20 cellular contexts compared by ENCODE assay signal in genomic region chr1:69038379-69038778, GRCh38.
A peak's percentile ranks its signal among the peaks of the same experiment; 100 is the strongest.
DNase-seq lines count a peak whose midpoint lies in the region; ATAC-seq and TF ChIP-seq lines count a peak whose summit lies in the region.
"Had no signal": no experiment of that assay in that cellular context is flagged by ENCODE, and none has a peak within 500 bp of the region (broad histone marks: within the 10 kb centered on the region; RNA-seq: fewer than 3 reads in every experiment).

No MANE protein-coding gene starts in this region.

- no peak overlapping the region for H3K4me3 Mint-ChIP-seq in endodermal cell
- H3K4me3 Mint-ChIP-seq: B cell; CD4-positive, alpha-beta T cell; CD8-positive, alpha-beta T cell had no signal

- no peak overlapping the region for H3K27ac Mint-ChIP-seq in endodermal cell
- H3K27ac Mint-ChIP-seq: B cell; CD4-positive, alpha-beta T cell; CD8-positive, alpha-beta T cell had no signal

- H2BK15ac ChIP-seq in mesenchymal stem cell (ENCODE audit: low read depth, poor library complexity, severe bottlenecking) (no peak overlapping the region), neuronal stem cell (ENCODE audit: low read length) (no peak overlapping the region)

- H4K8ac ChIP-seq in mesenchymal stem cell (ENCODE audit: low read length) (no peak overlapping the region), neuronal stem cell (ENCODE audit: low read depth, low read length) (no peak overlapping the region)

- H3K27ac ChIP-seq in heart left ventricle (no peak overlapping the region), endodermal cell (ENCODE audit: low read depth, low read length) (no peak overlapping the region), mesenchymal stem cell (ENCODE audit: low read length, poor library complexity, severe bottlenecking) (no peak overlapping the region), neuronal stem cell (replicated peaks; ENCODE audit: low read length) (no peak overlapping the region), GM23248 (no peak overlapping the region)
- H3K27ac ChIP-seq: 22Rv1; A549; BLaER1 treated with 17β-estradiol and CSF1 and Interleukin-3, amounts not matched to agents 10 nM and 100 nM; C4-2B had no signal

- H3K9me3 ChIP-seq in heart left ventricle = peaks cover 0 to 57% (median 18%) of the 10 kb centered on the region in 12 donors
- H3K9me3 ChIP-seq in endodermal cell (ENCODE audit: control insufficient read depth, low read length) = peaks cover 7% of the 10 kb centered on the region
- H3K9me3 ChIP-seq in mesenchymal stem cell (ENCODE audit: control insufficient read depth, low read length) = peaks cover 28% of the 10 kb centered on the region
- H3K9me3 ChIP-seq in neuronal stem cell (replicated peaks in 1 of 2; ENCODE audit: control insufficient read depth in 2 of 2, insufficient read depth in 1 of 2, low read depth in 1 of 2, low read length in 2 of 2) = peaks cover 0 to 4% of the 10 kb centered on the region in 2 donors
- peaks cover 5% of the 10 kb centered on the region for H3K9me3 ChIP-seq in GM23248 (ENCODE audit: low read depth)
- H3K9me3 ChIP-seq: A549, Caco-2 had no signal

- no peaks in the 10 kb centered on the region for H3K27me3 Mint-ChIP-seq in endodermal cell (ENCODE audit: insufficient read depth)
- H3K27me3 Mint-ChIP-seq: B cell; CD4-positive, alpha-beta T cell had no signal

- no peak overlapping the region for H3K18ac ChIP-seq in mesenchymal stem cell (ENCODE audit: low read depth in 1 of 2, low read length in 2 of 2)
- no peak overlapping the region for H3K18ac ChIP-seq in neuronal stem cell (ENCODE audit: low read length)

- H3K79me1 ChIP-seq in mesenchymal stem cell (replicated peaks; ENCODE audit: low read length, poor library complexity, severe bottlenecking) (no peaks in the 10 kb centered on the region), neuronal stem cell (ENCODE audit: low read depth, low read length) (no peaks in the 10 kb centered on the region)

- H3K23ac ChIP-seq in mesenchymal stem cell (ENCODE audit: low read length in 2 of 2) (no peak overlapping the region), neuronal stem cell (ENCODE audit: low read depth, low read length, poor library complexity) (no peak overlapping the region)

- H3K4me2 ChIP-seq in mesenchymal stem cell (ENCODE audit: low read length, poor library complexity, severe bottlenecking) (no peak overlapping the region), neuronal stem cell (ENCODE audit: insufficient read depth, low read length, poor library complexity, severe bottlenecking) (no peak overlapping the region), GM23248 (ENCODE audit: unreplicated experiment) (no peak overlapping the region)
- H3K4me2 ChIP-seq: A549; BLaER1 treated with 17β-estradiol and CSF1 and Interleukin-3, amounts not matched to agents 10 nM and 100 nM had no signal

- H4K91ac ChIP-seq in mesenchymal stem cell (ENCODE audit: low read length) (peak overlapping the region; percentile 11), neuronal stem cell (ENCODE audit: low read depth, low read length, poor library complexity) (no peak overlapping the region)

- H2AFZ ChIP-seq in mesenchymal stem cell (ENCODE audit: low read depth, low read length) = no peak overlapping the region
- no peak overlapping the region for H2AFZ ChIP-seq in neuronal stem cell (ENCODE audit: low read length)
- H2AFZ ChIP-seq in GM23248 = no peak overlapping the region

- H3K9me2 ChIP-seq in GM23248 (ENCODE audit: insufficient read depth) = no peaks in the 10 kb centered on the region

- in situ Hi-C loops in GM23248 (cut with MboI) = no loop called here

- no peak overlapping the region for H2BK5ac ChIP-seq in mesenchymal stem cell (ENCODE audit: low read depth, low read length, poor library complexity, severe bottlenecking)
- H2BK5ac ChIP-seq in neuronal stem cell (ENCODE audit: low read length) = no peak overlapping the region

- H2AK5ac ChIP-seq in mesenchymal stem cell (ENCODE audit: low read length, severe bottlenecking) (no peak overlapping the region), neuronal stem cell (ENCODE audit: low read depth, low read length) (peak overlapping the region; percentile 20)

- TF ChIP-seq CTCF in heart left ventricle (IDR thresholded peaks at IDR 0.05) (no peak), endodermal cell (conservative IDR thresholded peaks at IDR 0.05) (peak; percentile 38)

- H3K27me3 ChIP-seq in heart left ventricle (no peaks in the 10 kb centered on the region), endodermal cell (ENCODE audit: control insufficient read depth, insufficient read depth, low read length, poor library complexity, severe bottlenecking) (no peaks in the 10 kb centered on the region), mesenchymal stem cell (ENCODE audit: control insufficient read depth in 1 of 2, insufficient read depth in 1 of 2, low read length in 2 of 2) (no peaks in the 10 kb centered on the region), neuronal stem cell (ENCODE audit: control insufficient read depth in 3 of 3, insufficient read depth in 3 of 3, low read depth in 1 of 3, low read length in 3 of 3) (no peaks in the 10 kb centered on the region), GM23248 (replicated peaks; ENCODE audit: insufficient read depth) (no peaks in the 10 kb centered on the region)
- H3K27me3 ChIP-seq: BLaER1 treated with 17β-estradiol and CSF1 and Interleukin-3, amounts not matched to agents 10 nM and 100 nM had no signal

- no peaks in the 10 kb centered on the region for H3F3A ChIP-seq in GM23248 (ENCODE audit: insufficient read depth)

- H3K36me3 ChIP-seq in heart left ventricle (no peaks in the 10 kb centered on the region), endodermal cell (ENCODE audit: control insufficient read depth, insufficient read depth, low read length) (no peaks in the 10 kb centered on the region), mesenchymal stem cell (ENCODE audit: control insufficient read depth in 1 of 2, insufficient read depth in 2 of 2, low read depth in 1 of 2, low read length in 2 of 2) (no peaks in the 10 kb centered on the region), neuronal stem cell (replicated peaks in 1 of 2; ENCODE audit: control insufficient read depth in 2 of 2, insufficient read depth in 2 of 2, low read length in 2 of 2) (no peaks in the 10 kb centered on the region), GM23248 (ENCODE audit: low read depth) (no peaks in the 10 kb centered on the region)
- H3K36me3 ChIP-seq: BLaER1 treated with 17β-estradiol and CSF1 and Interleukin-3, amounts not matched to agents 10 nM and 100 nM had no signal

- no peak overlapping the region for H3K4ac ChIP-seq in mesenchymal stem cell (ENCODE audit: low read depth in 1 of 2, low read length in 2 of 2)
- H3K4ac ChIP-seq in neuronal stem cell (ENCODE audit: low read length) = no peak overlapping the region

- no peaks in the 10 kb centered on the region for H3K36me3 Mint-ChIP-seq in endodermal cell (ENCODE audit: low read depth)
- H3K36me3 Mint-ChIP-seq: CD8-positive, alpha-beta T cell had no signal

- H3K4me1 ChIP-seq in heart left ventricle (no peaks in the 10 kb centered on the region), endodermal cell (ENCODE audit: control insufficient read depth, insufficient read depth, low read length) (no peaks in the 10 kb centered on the region), mesenchymal stem cell (ENCODE audit: control insufficient read depth, insufficient read depth, low read depth, low read length) (no peaks in the 10 kb centered on the region), neuronal stem cell (ENCODE audit: control insufficient read depth in 2 of 2, insufficient read depth in 1 of 2, low read depth in 1 of 2, low read length in 2 of 2) (no peaks in the 10 kb centered on the region), GM23248 (ENCODE audit: insufficient read depth) (no peaks in the 10 kb centered on the region)
- H3K4me1 ChIP-seq: A549; BLaER1 treated with 17β-estradiol and CSF1 and Interleukin-3, amounts not matched to agents 10 nM and 100 nM; Caco-2 had no signal

- H2BK120ac ChIP-seq in mesenchymal stem cell (ENCODE audit: low read depth, low read length) = no peak overlapping the region
- H2BK120ac ChIP-seq in neuronal stem cell (ENCODE audit: low read depth, low read length) = no peak overlapping the region

- H3K14ac ChIP-seq in mesenchymal stem cell (ENCODE audit: low read length in 2 of 2) (no peak overlapping the region), neuronal stem cell (ENCODE audit: low read length) (no peak overlapping the region)

- H3K9ac ChIP-seq in endodermal cell (ENCODE audit: extremely low read depth, low read length, poor library complexity, severe bottlenecking) = no peak overlapping the region
- no peak overlapping the region for H3K9ac ChIP-seq in mesenchymal stem cell (ENCODE audit: low read length)
- H3K9ac ChIP-seq in neuronal stem cell (ENCODE audit: low read depth, low read length, poor library complexity) = no peak overlapping the region
- H3K9ac ChIP-seq in GM23248 = no peak overlapping the region
- H3K9ac ChIP-seq: BLaER1 treated with 17β-estradiol and CSF1 and Interleukin-3, amounts not matched to agents 10 nM and 100 nM had no signal

- peak; percentile 33 for DNase-seq in Right ventricle myocardium inferior (ENCODE audit: missing footprints)
- DNase-seq in heart left ventricle = no peak
- DNase-seq in endodermal cell = peak; percentile 54
- no peak for DNase-seq in mesenchymal stem cell
- no peak for DNase-seq in neuronal stem cell (ENCODE audit: low spot score)
- DNase-seq in NCI-H446 treated with DMSO at 0.1 percent for 48 hours (lab: John Stamatoyannopoulos, UW) = no peak
- no peak for DNase-seq in hepatic stellate cell (ENCODE audit: low spot score)
- DNase-seq in GM23248 = no peak
- DNase-seq: AML-193; Caco-2; Calu3; CD4-positive, alpha-beta T cell; CD8-positive, alpha-beta T cell; DMS79 treated with DMSO at 0.1 percent for 48 hours; GF-D8 had no signal

- intact Hi-C loops in Right ventricle myocardium inferior (cut with DNase I) (no loop called here), heart left ventricle (cut with DNase I) (loop anchor here in 1 of 10 donors (10.0 kb wide), 1 partner anchor 64 kb away; no protein-coding TSS in a partner anchor)

- H3K4me3 ChIP-seq in heart left ventricle (no peak overlapping the region), endodermal cell (ENCODE audit: low read length) (no peak overlapping the region), mesenchymal stem cell (ENCODE audit: insufficient read depth in 1 of 2, low read depth in 1 of 2, low read length in 2 of 2) (no peak overlapping the region), neuronal stem cell (ENCODE audit: low read length in 2 of 2) (no peak overlapping the region), GM23248 (no peak overlapping the region)
- H3K4me3 ChIP-seq: A549; BLaER1 treated with 17β-estradiol and CSF1 and Interleukin-3, amounts not matched to agents 10 nM and 100 nM had no signal

- H3K9me3 Mint-ChIP-seq in endodermal cell = peaks cover 10% of the 10 kb centered on the region

- no peaks in the 10 kb centered on the region for H3K79me2 ChIP-seq in GM23248 (ENCODE audit: insufficient read depth)

- ATAC-seq in Right ventricle myocardium inferior (no peak), heart left ventricle (no peak)
- ATAC-seq: A549; CD8-positive, alpha-beta T cell had no signal

- H3K4me1 Mint-ChIP-seq in endodermal cell = no peaks in the 10 kb centered on the region
- H3K4me1 Mint-ChIP-seq: B cell had no signal

- no peaks in the 10 kb centered on the region for H4K20me1 ChIP-seq in GM23248 (ENCODE audit: insufficient read depth)
- H4K20me1 ChIP-seq: BLaER1 treated with 17β-estradiol and CSF1 and Interleukin-3, amounts not matched to agents 10 nM and 100 nM had no signal

- TF ChIP-seq POLR2A in heart left ventricle (IDR thresholded peaks at IDR 0.05) = no peak

- H2BK12ac ChIP-seq in mesenchymal stem cell (ENCODE audit: low read length in 2 of 2) (no peak overlapping the region), neuronal stem cell (ENCODE audit: low read length) (no peak overlapping the region)

Comparison
In these comparisons a context has a peak if more than half of its experiments do, and no peak if none do; other contexts are left out.
1. DNase-seq: peak in Right ventricle myocardium inferior (single experiment) and endodermal cell (single experiment); none in heart left ventricle (0 of 5), mesenchymal stem cell (single experiment), neuronal stem cell (single experiment), NCI-H446 treated with DMSO at 0.1 percent for 48 hours (single experiment), hepatic stellate cell (single experiment) and GM23248 (single experiment).